In genomic region chr9:89319015-89319905, GRCh38 we compare ENCODE assay signal across 8 cellular contexts. TPM values are rescaled to one million over a fixed set of nuclear protein-coding genes. Genes with fewer than 3 reads are reported as not detected.
DNase-seq lines count a peak whose midpoint lies in the region; ATAC-seq, FAIRE-seq and TF ChIP-seq lines count a peak whose summit lies in the region.

No MANE protein-coding gene starts in this region.

- 3% methylated on average over 13 of the region's 13 CpGs for WGBS in heart right ventricle, 2 donors
- WGBS in adrenal gland, 4 donors, result 3 to 5% (median 4%) methylated on average over 13 of the region's 13 CpGs
- 0 to 2% methylated on average over 13 of the region's 13 CpGs for WGBS in testis, 2 donors

- intact Hi-C loops in heart right ventricle (cut with DNase I) (loop anchor here in 4 of 10 donors (1.0 to 5.0 kb wide), 3 partner anchors 228 to 230 kb away; no protein-coding TSS in a partner anchor), cardiac septum (cut with DNase I) (loop anchor here (2.0 kb wide), 1 partner anchor 230 kb away; no protein-coding TSS in a partner anchor), adrenal gland (cut with DNase I) (no loop called here), testis (cut with DNase I; ENCODE audit: low total_unique reads) (no loop called here)

- DNase-seq in heart right ventricle (no peak), cardiac septum (ENCODE audit: low spot score) (no peak), adrenal gland (no peak), left kidney (ENCODE audit: low read depth, low spot score) (peak; percentile 32), testis (no peak), MV-4-11 (lab: John Stamatoyannopoulos, UW) (no peak), HTR-8/SVneo (ENCODE audit: insufficient read length, low spot score) (no peak)
- no peak for DNase-seq in stimulated activated CD4-positive, alpha-beta T cell treated with anti-CD3 and anti-CD28 coated beads, Interleukin-4, amount 100 ng/mL, for 4 hours

- H3K27ac ChIP-seq in heart right ventricle, result peak overlapping the region; percentile 98 to 100 (median 99)
- H3K27ac ChIP-seq in adrenal gland, result peak overlapping the region; percentile 85 to 100 (median 100)
- peak overlapping the region; percentile 98 to 99 for H3K27ac ChIP-seq in testis

- no peak for TF ChIP-seq POLR2A in adrenal gland (IDR thresholded peaks at IDR 0.05)
- TF ChIP-seq POLR2A in testis (IDR thresholded peaks at IDR 0.05), result no peak

- FAIRE-seq in HTR-8/SVneo (lab: Jason Lieb, UNC), result no peak

- peaks cover 0 to 47% (median 0%) of the 10 kb centered on the region in 9 donors for H3K36me3 ChIP-seq in heart right ventricle
- peaks cover 0 to 5% of the 10 kb centered on the region in 2 donors for H3K36me3 ChIP-seq in adrenal gland (replicated peaks in 1 of 2)
- no peaks in the 10 kb centered on the region for H3K36me3 ChIP-seq in testis (ENCODE audit: low read depth, missing control alignments)

- H3K4me1 ChIP-seq in heart right ventricle, result peaks cover 5 to 56% (median 44%) of the 10 kb centered on the region in 9 donors
- peaks cover 18 to 37% of the 10 kb centered on the region in 2 donors for H3K4me1 ChIP-seq in adrenal gland (replicated peaks in 1 of 2)
- H3K4me1 ChIP-seq in testis, result peaks cover 14% of the 10 kb centered on the region

- H3K9me3 ChIP-seq in heart right ventricle (no peaks in the 10 kb centered on the region), adrenal gland (replicated peaks in 1 of 3) (no peaks in the 10 kb centered on the region), testis (no peaks in the 10 kb centered on the region)

- peak in 1 of 8 donors; percentile 3 for ATAC-seq in heart right ventricle

- peak in 3 of 9 donors; percentile 27 to 75 (median 45) for TF ChIP-seq CTCF in heart right ventricle (IDR thresholded peaks at IDR 0.05)
- peak in 2 of 6 experiments; percentile 1 to 19 for TF ChIP-seq CTCF in adrenal gland (IDR thresholded peaks at IDR 0.05)
- TF ChIP-seq CTCF in testis (IDR thresholded peaks at IDR 0.05), result peak in 1 of 3 experiments; percentile 57

- H3K27me3 ChIP-seq in heart right ventricle (no peaks in the 10 kb centered on the region), adrenal gland (no peaks in the 10 kb centered on the region), testis (no peaks in the 10 kb centered on the region)

- peak overlapping the region; percentile 23 to 81 (median 67) for H3K4me3 ChIP-seq in heart right ventricle
- H3K4me3 ChIP-seq in adrenal gland, result peak overlapping the region in 3 of 4 donors; percentile 35 to 94 (median 88)
- peak overlapping the region; percentile 71 to 80 for H3K4me3 ChIP-seq in testis

RNA-seq across cellular contexts. Expression of gene SECISBP2, which starts 1.0 kb away (rescaled TPM):
- total RNA-seq in heart right ventricle (10 to 100 TPM; 13.9 to 18.8 (median 17.0) TPM), cardiac septum (21.2 TPM), adrenal gland (10 to 100 TPM; 37.3 to 66.2 (median 46.8) TPM), testis (100 to 1,000 TPM; 127 to 176 TPM)
- polyA plus RNA-seq in heart right ventricle (10 to 100 TPM; 15.7 to 20.1 TPM), adrenal gland (10 to 100 TPM; 31.7 to 70.5 (median 32.5) TPM), testis (ENCODE audit: insufficient read depth, low read depth, low replicate concordance) (145 TPM)

RNA-seq across cellular contexts. Expression of gene CKS2, which starts 8.3 kb away (rescaled TPM):
- total RNA-seq in heart right ventricle (10 to 100 TPM in 2 of 10 donors, 1 to 10 TPM in 8; 1.5 to 12.2 (median 5.4) TPM), cardiac septum (3.2 TPM), adrenal gland (100 to 1,000 TPM in 1 of 8 donors, 10 to 100 TPM in 7; 18.3 to 175 (median 40.6) TPM), testis (100 to 1,000 TPM; 200 to 222 TPM)
- polyA plus RNA-seq in heart right ventricle (10 to 100 TPM in 1 of 2 donors, 1 to 10 TPM in 1; 7.9 to 24.3 TPM), adrenal gland (10 to 100 TPM; 37.9 to 88.1 (median 78.5) TPM), testis (ENCODE audit: insufficient read depth, low read depth, low replicate concordance) (415 TPM)
